Comparison of ENCODE assay signal across 1 cellular context in the genomic region with DNA sequence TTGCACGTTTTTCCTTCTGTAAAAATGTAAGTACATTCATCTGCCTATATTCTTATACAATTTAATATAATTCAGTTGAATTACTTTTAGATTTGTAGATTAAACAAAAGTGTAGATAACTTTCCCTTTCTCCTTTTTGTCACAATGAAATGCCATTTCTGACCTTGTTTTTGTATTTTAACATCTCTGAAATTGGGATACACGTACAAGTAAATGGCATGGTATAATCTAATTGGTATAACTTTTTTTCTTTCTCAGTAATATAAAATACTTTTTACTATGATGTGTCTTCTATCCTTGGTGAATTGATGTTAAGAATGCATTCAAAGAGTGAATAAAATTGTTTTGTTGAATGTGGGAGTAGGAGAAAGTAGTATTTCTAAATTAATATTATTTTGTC.
A peak's percentile ranks its signal among the peaks of the same experiment; 100 is the strongest.
TF ChIP-seq lines count a peak whose summit lies in the region.

No MANE protein-coding gene starts in this region.

TF ChIP-seq in HEK293, 187 proteins besides CTCF, POLR2A, EP300 and RAD21 (continued from another document):
- no peak for TF ChIP-seq ZNF169 (tag by site-specific recombination; IDR thresholded peaks at IDR 0.05)
- no peak for TF ChIP-seq ZNF610 (tag by site-specific recombination; IDR thresholded peaks at IDR 0.05; ENCODE audit: borderline replicate concordance)
- no peak for TF ChIP-seq ZNF792 (tag by site-specific recombination; IDR thresholded peaks at IDR 0.05)
- peak; percentile 85 for TF ChIP-seq PRDM1 (tag by site-specific recombination; IDR thresholded peaks at IDR 0.05)
- no peak for TF ChIP-seq ZNF350 (tag by site-specific recombination; IDR thresholded peaks at IDR 0.05)
- TF ChIP-seq SCRT1 (tag by site-specific recombination; IDR thresholded peaks at IDR 0.05; ENCODE audit: borderline replicate concordance), result no peak
- TF ChIP-seq, protein P1, sequence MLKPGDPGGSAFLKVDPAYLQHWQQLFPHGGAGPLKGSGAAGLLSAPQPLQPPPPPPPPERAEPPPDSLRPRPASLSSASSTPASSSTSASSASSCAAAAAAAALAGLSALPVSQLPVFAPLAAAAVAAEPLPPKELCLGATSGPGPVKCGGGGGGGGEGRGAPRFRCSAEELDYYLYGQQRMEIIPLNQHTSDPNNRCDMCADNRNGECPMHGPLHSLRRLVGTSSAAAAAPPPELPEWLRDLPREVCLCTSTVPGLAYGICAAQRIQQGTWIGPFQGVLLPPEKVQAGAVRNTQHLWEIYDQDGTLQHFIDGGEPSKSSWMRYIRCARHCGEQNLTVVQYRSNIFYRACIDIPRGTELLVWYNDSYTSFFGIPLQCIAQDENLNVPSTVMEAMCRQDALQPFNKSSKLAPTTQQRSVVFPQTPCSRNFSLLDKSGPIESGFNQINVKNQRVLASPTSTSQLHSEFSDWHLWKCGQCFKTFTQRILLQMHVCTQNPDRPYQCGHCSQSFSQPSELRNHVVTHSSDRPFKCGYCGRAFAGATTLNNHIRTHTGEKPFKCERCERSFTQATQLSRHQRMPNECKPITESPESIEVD (tag by site-specific recombination; IDR thresholded peaks at IDR 0.05), result peak; percentile 80
- TF ChIP-seq, protein P2, sequence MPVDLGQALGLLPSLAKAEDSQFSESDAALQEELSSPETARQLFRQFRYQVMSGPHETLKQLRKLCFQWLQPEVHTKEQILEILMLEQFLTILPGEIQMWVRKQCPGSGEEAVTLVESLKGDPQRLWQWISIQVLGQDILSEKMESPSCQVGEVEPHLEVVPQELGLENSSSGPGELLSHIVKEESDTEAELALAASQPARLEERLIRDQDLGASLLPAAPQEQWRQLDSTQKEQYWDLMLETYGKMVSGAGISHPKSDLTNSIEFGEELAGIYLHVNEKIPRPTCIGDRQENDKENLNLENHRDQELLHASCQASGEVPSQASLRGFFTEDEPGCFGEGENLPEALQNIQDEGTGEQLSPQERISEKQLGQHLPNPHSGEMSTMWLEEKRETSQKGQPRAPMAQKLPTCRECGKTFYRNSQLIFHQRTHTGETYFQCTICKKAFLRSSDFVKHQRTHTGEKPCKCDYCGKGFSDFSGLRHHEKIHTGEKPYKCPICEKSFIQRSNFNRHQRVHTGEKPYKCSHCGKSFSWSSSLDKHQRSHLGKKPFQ (tag by site-specific recombination; IDR thresholded peaks at IDR 0.05), result no peak
